ENCODE assay signal across 8 cellular contexts in genomic region chr10:21526184-21526951, GRCh38. TPM values are rescaled to one million over a fixed set of nuclear protein-coding genes. Genes with fewer than 3 reads are reported as not detected.
DNase-seq lines count a peak whose midpoint lies in the region; ATAC-seq and TF ChIP-seq lines count a peak whose summit lies in the region.

No MANE protein-coding gene starts in this region.

- H3K4me2 ChIP-seq in GM23248 (ENCODE audit: unreplicated experiment) = peak overlapping the region; percentile 99

- intact Hi-C loops in activated B cell treated with CpG ODN at 0.5 μM for 24 hours (cut with micrococcal nuclease) = loop anchor here (2.0 to 10.0 kb wide), 3 partner anchors 428 to 951 kb away; no protein-coding TSS in a partner anchor

- H3K4me3 Mint-ChIP-seq in activated B cell treated with CpG ODN at 0.5 μM for 24 hours = peak overlapping the region; percentile 86

- TF ChIP-seq CTCF in activated B cell treated with CpG ODN at 0.5 μM for 24 hours (IDR thresholded peaks at IDR 0.05) (no peak), choroid plexus epithelial cell (conservative IDR thresholded peaks at IDR 0.05; ENCODE audit: low read depth, low read length) (no peak)

- ATAC-seq in activated B cell treated with CpG ODN at 0.5 μM for 24 hours (ENCODE audit: low read depth) = peak; percentile 48

- H3K4me1 ChIP-seq in GM23248 (ENCODE audit: insufficient read depth) = peaks cover 13% of the 10 kb centered on the region

- no peaks in the 10 kb centered on the region for H3K27me3 ChIP-seq in GM23248 (replicated peaks; ENCODE audit: insufficient read depth)
- no peaks in the 10 kb centered on the region for H3K27me3 ChIP-seq in layer of hippocampus (ENCODE audit: control insufficient read depth, insufficient read depth, low read length)

- WGBS in GM23248 (ENCODE audit: low coverage in 1 of 2, low lambda C conversion rate in 2 of 2, missing lambda C conversion rate in 2 of 2), 2 experiments = 0 to 1% methylated on average over 26 to 50 of the region's 59 CpGs

- H4K20me1 ChIP-seq in GM23248 (ENCODE audit: insufficient read depth) = no peaks in the 10 kb centered on the region

- in situ Hi-C loops in GM23248 (cut with MboI) = loop anchor here (25.0 kb wide), 1 partner anchor 411 kb away; no protein-coding TSS in a partner anchor

- H3K9me3 ChIP-seq in GM23248 (ENCODE audit: low read depth) = no peaks in the 10 kb centered on the region

- POLR2A ChIA-PET in activated B cell treated with CpG ODN at 0.5 μM for 24 hours (lab: Charles Lee) = interaction anchor here (0.6 to 2.8 kb wide), 11 partner anchors 8 to 1913 kb away, joined by 3 to 18 read pairs (median 5); partner anchors contain the start of genes COMMD3 and OTUD1

- no peaks in the 10 kb centered on the region for H3K9me2 ChIP-seq in GM23248 (ENCODE audit: insufficient read depth)

- H2AFZ ChIP-seq in GM23248 = peak overlapping the region; percentile 85

- peaks cover 28% of the 10 kb centered on the region; the same call in 1 of the 2 replicates for H3F3A ChIP-seq in GM23248 (ENCODE audit: insufficient read depth)

- no peaks in the 10 kb centered on the region for H3K36me3 ChIP-seq in GM23248 (ENCODE audit: low read depth)

- H3K4me1 Mint-ChIP-seq in activated B cell treated with CpG ODN at 0.5 μM for 24 hours = peaks cover 26% of the 10 kb centered on the region

- H3K27ac Mint-ChIP-seq in activated B cell treated with CpG ODN at 0.5 μM for 24 hours = peak overlapping the region; percentile 87

- CTCF ChIA-PET in activated B cell treated with CpG ODN at 0.5 μM for 24 hours (lab: Charles Lee) = interaction anchor here (3.3 kb wide), 1 partner anchor 29 kb away, joined by 12 read pairs; no protein-coding TSS in a partner anchor

- H3K9me3 Mint-ChIP-seq in activated B cell treated with CpG ODN at 0.5 μM for 24 hours = no peaks in the 10 kb centered on the region

- peak overlapping the region; percentile 95 for H3K9ac ChIP-seq in GM23248

- H3K79me2 ChIP-seq in GM23248 (ENCODE audit: insufficient read depth) = no peaks in the 10 kb centered on the region

- DNase-seq in ELR (ENCODE audit: low read depth) (peak; percentile 84), GM23248 (peak; percentile 84), NCI-H1092 (lab: John Stamatoyannopoulos, UW) (peak; percentile 51), activated B cell treated with CpG ODN at 0.5 μM for 24 hours (peak; percentile 59), choroid plexus epithelial cell (ENCODE audit: low read depth) (peak; percentile 85)
- DNase-seq in stimulated activated CD4-positive, alpha-beta T cell treated with anti-CD3 and anti-CD28 coated beads, Interleukin-1b, Interleukin-23, amount 100 ng/mL, for 48 hours = peak; percentile 49
- DNase-seq in NK-92 treated with Interleukin-12 subunit alpha and Interleukin-12 subunit beta, amount 100 ng/mL, for 24 hours (lab: John Stamatoyannopoulos, UW) = no peak

- H3K27ac ChIP-seq in GM23248 = peak overlapping the region; percentile 99
- H3K27ac ChIP-seq in layer of hippocampus (ENCODE audit: low read depth, low read length) = peak overlapping the region; percentile 94

- H3K36me3 Mint-ChIP-seq in activated B cell treated with CpG ODN at 0.5 μM for 24 hours (ENCODE audit: low read depth) = peaks cover 5% of the 10 kb centered on the region

- H3K4me3 ChIP-seq in GM23248 (peak overlapping the region; percentile 86), choroid plexus epithelial cell (ENCODE audit: low read depth, low read length) (peak overlapping the region; percentile 65)

- H3K27me3 Mint-ChIP-seq in activated B cell treated with CpG ODN at 0.5 μM for 24 hours = peaks cover 32% of the 10 kb centered on the region

RNA-seq across cellular contexts. Expression of gene SKIDA1, which starts 0.9 kb away (rescaled TPM):
- not detected in 2 replicates for total RNA-seq in GM23248 (2014; rRNA removed; shearing (Covaris generic))
- polyA plus RNA-seq in GM23248 (2016; fragmentation: Nextera tagmentation; extraction: Ambion mirVana) = 0.18 and 0.80 TPM in 2 replicates
- 0.60 TPM in 1 of 2 replicates, not detected in the other for total RNA-seq in activated B cell treated with CpG ODN at 0.5 μM for 24 hours

RNA-seq across cellular contexts. Expression of gene MLLT10, which starts 7.7 kb away (rescaled TPM):
- total RNA-seq in GM23248 (2014; rRNA removed; shearing (Covaris generic)) = 16.1 and 19.8 TPM in 2 replicates
- 8.9 and 10.1 TPM in 2 replicates for polyA plus RNA-seq in GM23248 (2016; fragmentation: Nextera tagmentation; extraction: Ambion mirVana)
- total RNA-seq in activated B cell treated with CpG ODN at 0.5 μM for 24 hours = 40.6 and 48.7 TPM in 2 replicates
